ENCODE assay signal across 1 cellular context in genomic region chr17:29613371-29613837, GRCh38.
TF ChIP-seq lines count a peak whose summit lies in the region.

No MANE protein-coding gene starts in this region.

TF ChIP-seq in HepG2, 621 proteins besides CTCF, POLR2A, EP300 and RAD21 (continued from another document and continues in another):
- TF ChIP-seq, protein P1, sequence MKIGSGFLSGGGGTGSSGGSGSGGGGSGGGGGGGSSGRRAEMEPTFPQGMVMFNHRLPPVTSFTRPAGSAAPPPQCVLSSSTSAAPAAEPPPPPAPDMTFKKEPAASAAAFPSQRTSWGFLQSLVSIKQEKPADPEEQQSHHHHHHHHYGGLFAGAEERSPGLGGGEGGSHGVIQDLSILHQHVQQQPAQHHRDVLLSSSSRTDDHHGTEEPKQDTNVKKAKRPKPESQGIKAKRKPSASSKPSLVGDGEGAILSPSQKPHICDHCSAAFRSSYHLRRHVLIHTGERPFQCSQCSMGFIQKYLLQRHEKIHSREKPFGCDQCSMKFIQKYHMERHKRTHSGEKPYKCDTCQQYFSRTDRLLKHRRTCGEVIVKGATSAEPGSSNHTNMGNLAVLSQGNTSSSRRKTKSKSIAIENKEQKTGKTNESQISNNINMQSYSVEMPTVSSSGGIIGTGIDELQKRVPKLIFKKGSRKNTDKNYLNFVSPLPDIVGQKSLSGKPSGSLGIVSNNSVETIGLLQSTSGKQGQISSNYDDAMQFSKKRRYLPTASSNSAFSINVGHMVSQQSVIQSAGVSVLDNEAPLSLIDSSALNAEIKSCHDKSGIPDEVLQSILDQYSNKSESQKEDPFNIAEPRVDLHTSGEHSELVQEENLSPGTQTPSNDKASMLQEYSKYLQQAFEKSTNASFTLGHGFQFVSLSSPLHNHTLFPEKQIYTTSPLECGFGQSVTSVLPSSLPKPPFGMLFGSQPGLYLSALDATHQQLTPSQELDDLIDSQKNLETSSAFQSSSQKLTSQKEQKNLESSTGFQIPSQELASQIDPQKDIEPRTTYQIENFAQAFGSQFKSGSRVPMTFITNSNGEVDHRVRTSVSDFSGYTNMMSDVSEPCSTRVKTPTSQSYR (CRISPR knock-in tag; IDR thresholded peaks at IDR 0.05; ENCODE audit: borderline replicate concordance): peak; percentile 56; the same call in 1 of the 2 replicates
- no peak for TF ChIP-seq KLF9 (CRISPR knock-in tag; IDR thresholded peaks at IDR 0.05; ENCODE audit: low read depth)
- 0 out of 2 replicates have a peak, but pooled peaks have one; percentile 46 for TF ChIP-seq ZNF780A (CRISPR knock-in tag; IDR thresholded peaks at IDR 0.05)
- TF ChIP-seq, protein P2, sequence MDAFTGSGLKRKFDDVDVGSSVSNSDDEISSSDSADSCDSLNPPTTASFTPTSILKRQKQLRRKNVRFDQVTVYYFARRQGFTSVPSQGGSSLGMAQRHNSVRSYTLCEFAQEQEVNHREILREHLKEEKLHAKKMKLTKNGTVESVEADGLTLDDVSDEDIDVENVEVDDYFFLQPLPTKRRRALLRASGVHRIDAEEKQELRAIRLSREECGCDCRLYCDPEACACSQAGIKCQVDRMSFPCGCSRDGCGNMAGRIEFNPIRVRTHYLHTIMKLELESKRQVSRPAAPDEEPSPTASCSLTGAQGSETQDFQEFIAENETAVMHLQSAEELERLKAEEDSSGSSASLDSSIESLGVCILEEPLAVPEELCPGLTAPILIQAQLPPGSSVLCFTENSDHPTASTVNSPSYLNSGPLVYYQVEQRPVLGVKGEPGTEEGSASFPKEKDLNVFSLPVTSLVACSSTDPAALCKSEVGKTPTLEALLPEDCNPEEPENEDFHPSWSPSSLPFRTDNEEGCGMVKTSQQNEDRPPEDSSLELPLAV (CRISPR knock-in tag; conservative IDR thresholded peaks at IDR 0.05; ENCODE audit: low read depth): 0 out of 2 replicates have a peak, but pooled peaks have one; percentile 83
- 0 out of 2 replicates have a peak, but pooled peaks have one; percentile 43 for TF ChIP-seq TEAD2 (CRISPR knock-in tag; IDR thresholded peaks at IDR 0.05)
- 0 out of 2 replicates have a peak, but pooled peaks have one; percentile 34 for TF ChIP-seq ISL2 (CRISPR knock-in tag; IDR thresholded peaks at IDR 0.05)
- peak; percentile 78 for TF ChIP-seq ZFP91 (CRISPR knock-in tag; IDR thresholded peaks at IDR 0.05; ENCODE audit: borderline replicate concordance)
- TF ChIP-seq ZNF33B (CRISPR knock-in tag; IDR thresholded peaks at IDR 0.05): peak; percentile 77; the same call in 1 of the 2 replicates
- no peak for TF ChIP-seq ZNF644 (CRISPR knock-in tag; IDR thresholded peaks at IDR 0.05; ENCODE audit: low read depth)
- TF ChIP-seq ZNF788 (CRISPR knock-in tag; IDR thresholded peaks at IDR 0.05; ENCODE audit: borderline replicate concordance): peak; percentile 42; the same call in 1 of the 2 replicates
- peak; percentile 55; the same call in 1 of the 2 replicates for TF ChIP-seq DMAP1 (CRISPR knock-in tag; IDR thresholded peaks at IDR 0.05)
- peak; percentile 87; the same call in 1 of the 2 replicates for TF ChIP-seq CENPT (CRISPR knock-in tag; IDR thresholded peaks at IDR 0.05; ENCODE audit: low read depth)
- peak; percentile 65 for TF ChIP-seq STAG1 (CRISPR knock-in tag; IDR thresholded peaks at IDR 0.05)
- peak; percentile 87 for TF ChIP-seq MYPOP (CRISPR knock-in tag; IDR thresholded peaks at IDR 0.05)
- TF ChIP-seq GATAD1 (CRISPR knock-in tag; IDR thresholded peaks at IDR 0.05): peak; percentile 44; the same call in 1 of the 2 replicates
- TF ChIP-seq ZNF234 (CRISPR knock-in tag; conservative IDR thresholded peaks at IDR 0.05): peak; percentile 83; the same call in 1 of the 2 replicates
- TF ChIP-seq, protein P3, sequence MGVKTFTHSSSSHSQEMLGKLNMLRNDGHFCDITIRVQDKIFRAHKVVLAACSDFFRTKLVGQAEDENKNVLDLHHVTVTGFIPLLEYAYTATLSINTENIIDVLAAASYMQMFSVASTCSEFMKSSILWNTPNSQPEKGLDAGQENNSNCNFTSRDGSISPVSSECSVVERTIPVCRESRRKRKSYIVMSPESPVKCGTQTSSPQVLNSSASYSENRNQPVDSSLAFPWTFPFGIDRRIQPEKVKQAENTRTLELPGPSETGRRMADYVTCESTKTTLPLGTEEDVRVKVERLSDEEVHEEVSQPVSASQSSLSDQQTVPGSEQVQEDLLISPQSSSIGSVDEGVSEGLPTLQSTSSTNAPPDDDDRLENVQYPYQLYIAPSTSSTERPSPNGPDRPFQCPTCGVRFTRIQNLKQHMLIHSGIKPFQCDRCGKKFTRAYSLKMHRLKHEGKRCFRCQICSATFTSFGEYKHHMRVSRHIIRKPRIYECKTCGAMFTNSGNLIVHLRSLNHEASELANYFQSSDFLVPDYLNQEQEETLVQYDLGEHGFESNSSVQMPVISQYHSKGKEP (CRISPR knock-in tag; IDR thresholded peaks at IDR 0.05): peak; percentile 89; the same call in 1 of the 2 replicates
- TF ChIP-seq, protein P4, sequence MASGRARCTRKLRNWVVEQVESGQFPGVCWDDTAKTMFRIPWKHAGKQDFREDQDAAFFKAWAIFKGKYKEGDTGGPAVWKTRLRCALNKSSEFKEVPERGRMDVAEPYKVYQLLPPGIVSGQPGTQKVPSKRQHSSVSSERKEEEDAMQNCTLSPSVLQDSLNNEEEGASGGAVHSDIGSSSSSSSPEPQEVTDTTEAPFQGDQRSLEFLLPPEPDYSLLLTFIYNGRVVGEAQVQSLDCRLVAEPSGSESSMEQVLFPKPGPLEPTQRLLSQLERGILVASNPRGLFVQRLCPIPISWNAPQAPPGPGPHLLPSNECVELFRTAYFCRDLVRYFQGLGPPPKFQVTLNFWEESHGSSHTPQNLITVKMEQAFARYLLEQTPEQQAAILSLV (CRISPR knock-in tag; IDR thresholded peaks at IDR 0.05; ENCODE audit: borderline replicate concordance): no peak
- 0 out of 2 replicates have a peak, but pooled peaks have one; percentile 23 for TF ChIP-seq ZNF329 (CRISPR knock-in tag; IDR thresholded peaks at IDR 0.05; ENCODE audit: low read depth)
- TF ChIP-seq SMAD1 (CRISPR knock-in tag; IDR thresholded peaks at IDR 0.05; ENCODE audit: borderline replicate concordance, low read depth): 0 out of 2 replicates have a peak, but pooled peaks have one; percentile 16
- TF ChIP-seq ZNF546 (CRISPR knock-in tag; conservative IDR thresholded peaks at IDR 0.05): peak; percentile 61; the same call in 1 of the 2 replicates
- TF ChIP-seq ZMYM4 (CRISPR knock-in tag; IDR thresholded peaks at IDR 0.05): peak; percentile 74; the same call in 1 of the 2 replicates
- peak; percentile 78; the same call in 1 of the 2 replicates for TF ChIP-seq ZNF639 (CRISPR knock-in tag; conservative IDR thresholded peaks at IDR 0.05)
- peak; percentile 65; the same call in 1 of the 2 replicates for TF ChIP-seq TBX2 (CRISPR knock-in tag; IDR thresholded peaks at IDR 0.05; ENCODE audit: borderline replicate concordance)
- peak; percentile 58; the same call in 1 of the 2 replicates for TF ChIP-seq ZNF747 (CRISPR knock-in tag; IDR thresholded peaks at IDR 0.05; ENCODE audit: borderline replicate concordance)
- TF ChIP-seq ZBTB8A (CRISPR knock-in tag; IDR thresholded peaks at IDR 0.05; ENCODE audit: borderline replicate concordance, low read depth): no peak
- TF ChIP-seq HDAC1 (CRISPR knock-in tag; IDR thresholded peaks at IDR 0.05): peak; percentile 73
- TF ChIP-seq REXO4 (CRISPR knock-in tag; IDR thresholded peaks at IDR 0.05; ENCODE audit: borderline replicate concordance): peak; percentile 93; the same call in 1 of the 2 replicates
- TF ChIP-seq MIXL1 (CRISPR knock-in tag; IDR thresholded peaks at IDR 0.05): peak; percentile 12; the same call in 1 of the 2 replicates
- no peak for TF ChIP-seq JUND (CRISPR knock-in tag; IDR thresholded peaks at IDR 0.05)
- peak; percentile 18; the same call in 1 of the 2 replicates for TF ChIP-seq ZFP90 (CRISPR knock-in tag; IDR thresholded peaks at IDR 0.05; ENCODE audit: borderline replicate concordance)
- TF ChIP-seq, protein P5, sequence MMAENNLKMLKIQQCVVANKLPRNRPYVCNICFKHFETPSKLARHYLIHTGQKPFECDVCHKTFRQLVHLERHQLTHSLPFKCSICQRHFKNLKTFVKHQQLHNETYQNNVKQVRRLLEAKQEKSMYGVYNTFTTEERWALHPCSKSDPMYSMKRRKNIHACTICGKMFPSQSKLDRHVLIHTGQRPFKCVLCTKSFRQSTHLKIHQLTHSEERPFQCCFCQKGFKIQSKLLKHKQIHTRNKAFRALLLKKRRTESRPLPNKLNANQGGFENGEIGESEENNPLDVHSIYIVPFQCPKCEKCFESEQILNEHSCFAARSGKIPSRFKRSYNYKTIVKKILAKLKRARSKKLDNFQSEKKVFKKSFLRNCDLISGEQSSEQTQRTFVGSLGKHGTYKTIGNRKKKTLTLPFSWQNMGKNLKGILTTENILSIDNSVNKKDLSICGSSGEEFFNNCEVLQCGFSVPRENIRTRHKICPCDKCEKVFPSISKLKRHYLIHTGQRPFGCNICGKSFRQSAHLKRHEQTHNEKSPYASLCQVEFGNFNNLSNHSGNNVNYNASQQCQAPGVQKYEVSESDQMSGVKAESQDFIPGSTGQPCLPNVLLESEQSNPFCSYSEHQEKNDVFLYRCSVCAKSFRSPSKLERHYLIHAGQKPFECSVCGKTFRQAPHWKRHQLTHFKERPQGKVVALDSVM (CRISPR knock-in tag; IDR thresholded peaks at IDR 0.05): peak; percentile 31; the same call in 1 of the 2 replicates
- peak; percentile 58; the same call in 1 of the 2 replicates for TF ChIP-seq RFXAP (CRISPR knock-in tag; IDR thresholded peaks at IDR 0.05; ENCODE audit: borderline replicate concordance)
- peak; percentile 63; the same call in 1 of the 2 replicates for TF ChIP-seq NFKB2 (CRISPR knock-in tag; IDR thresholded peaks at IDR 0.05; ENCODE audit: borderline replicate concordance)
- TF ChIP-seq CBFB (CRISPR knock-in tag; IDR thresholded peaks at IDR 0.05): peak; percentile 60; the same call in 1 of the 2 replicates
- TF ChIP-seq ZFX (CRISPR knock-in tag; IDR thresholded peaks at IDR 0.05; ENCODE audit: low read depth): peak; percentile 80
- TF ChIP-seq, protein P6, sequence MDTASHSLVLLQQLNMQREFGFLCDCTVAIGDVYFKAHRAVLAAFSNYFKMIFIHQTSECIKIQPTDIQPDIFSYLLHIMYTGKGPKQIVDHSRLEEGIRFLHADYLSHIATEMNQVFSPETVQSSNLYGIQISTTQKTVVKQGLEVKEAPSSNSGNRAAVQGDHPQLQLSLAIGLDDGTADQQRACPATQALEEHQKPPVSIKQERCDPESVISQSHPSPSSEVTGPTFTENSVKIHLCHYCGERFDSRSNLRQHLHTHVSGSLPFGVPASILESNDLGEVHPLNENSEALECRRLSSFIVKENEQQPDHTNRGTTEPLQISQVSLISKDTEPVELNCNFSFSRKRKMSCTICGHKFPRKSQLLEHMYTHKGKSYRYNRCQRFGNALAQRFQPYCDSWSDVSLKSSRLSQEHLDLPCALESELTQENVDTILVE (CRISPR knock-in tag; IDR thresholded peaks at IDR 0.05): peak; percentile 34; the same call in 1 of the 2 replicates
- TF ChIP-seq SIN3B (IDR thresholded peaks at IDR 0.05; ENCODE audit: low read length): no peak
- no peak for TF ChIP-seq NFIB (CRISPR knock-in tag; IDR thresholded peaks at IDR 0.05; ENCODE audit: borderline replicate concordance)
- TF ChIP-seq GTF3A (CRISPR knock-in tag; conservative IDR thresholded peaks at IDR 0.05): peak; percentile 84; the same call in 1 of the 2 replicates
- peak; percentile 99 for TF ChIP-seq ZNF800 (CRISPR knock-in tag; IDR thresholded peaks at IDR 0.05)
- peak; percentile 94; the same call in 1 of the 2 replicates for TF ChIP-seq SAFB2 (CRISPR knock-in tag; IDR thresholded peaks at IDR 0.05; ENCODE audit: borderline replicate concordance, low read depth)
